ENCODE assay signal across 1 cellular context in genomic region chr20:62661647-62662046, GRCh38.
TF ChIP-seq lines count a peak whose summit lies in the region.

No MANE protein-coding gene starts in this region.

TF ChIP-seq in HepG2, 621 proteins besides CTCF, POLR2A, EP300 and RAD21:
- TF ChIP-seq HHEX (CRISPR knock-in tag; IDR thresholded peaks at IDR 0.05) (no peak), ZNF510 (CRISPR knock-in tag; IDR thresholded peaks at IDR 0.05; ENCODE audit: low read depth) (no peak), XRCC5 (optimal IDR thresholded peaks at IDR 0.05; ENCODE audit: low read length) (peak; percentile 40), NFYC (CRISPR knock-in tag; IDR thresholded peaks at IDR 0.05) (no peak), KMT2A (CRISPR knock-in tag; IDR thresholded peaks at IDR 0.05) (no peak), AGO1 (IDR thresholded peaks at IDR 0.05; ENCODE audit: low read depth, low read length, poor library complexity, severe bottlenecking) (peak; percentile 83), RBFOX2 (IDR thresholded peaks at IDR 0.05; ENCODE audit: low read depth, low read length) (peak; percentile 30; the same call in 1 of the 2 replicates), ZNF687 (CRISPR knock-in tag; IDR thresholded peaks at IDR 0.05) (0 out of 2 replicates have a peak, but pooled peaks have one; percentile 25), MBD4 (IDR thresholded peaks at IDR 0.05; ENCODE audit: borderline replicate concordance, low read length) (no peak), TAF15 (IDR thresholded peaks at IDR 0.05; ENCODE audit: low read depth, low read length, poor library complexity, severe bottlenecking) (peak; percentile 77), HNF1B (CRISPR knock-in tag; IDR thresholded peaks at IDR 0.05) (no peak), FOXC1 (CRISPR knock-in tag; IDR thresholded peaks at IDR 0.05; ENCODE audit: borderline replicate concordance) (no peak), RBM22 (optimal IDR thresholded peaks at IDR 0.05; ENCODE audit: low read length) (peak; percentile 39), PREB (CRISPR knock-in tag; IDR thresholded peaks at IDR 0.05) (no peak), AGO2 (optimal IDR thresholded peaks at IDR 0.05; ENCODE audit: low read depth, low read length) (peak; percentile 83), ZNF646 (CRISPR knock-in tag; IDR thresholded peaks at IDR 0.05) (no peak), ZBTB25 (CRISPR knock-in tag; IDR thresholded peaks at IDR 0.05) (no peak), HNF1A (IDR thresholded peaks at IDR 0.05; ENCODE audit: low read depth) (no peak), HNF1A (CRISPR knock-in tag; IDR thresholded peaks at IDR 0.05; ENCODE audit: borderline replicate concordance) (no peak), MIER3 (CRISPR knock-in tag; IDR thresholded peaks at IDR 0.05; ENCODE audit: borderline replicate concordance) (no peak), POGZ (CRISPR knock-in tag; IDR thresholded peaks at IDR 0.05) (no peak), UBTF (CRISPR knock-in tag; IDR thresholded peaks at IDR 0.05) (no peak)
TF ChIP-seq in HepG2: peak in this region for 7.
